19 cellular contexts compared by ENCODE assay signal in the genomic region with DNA sequence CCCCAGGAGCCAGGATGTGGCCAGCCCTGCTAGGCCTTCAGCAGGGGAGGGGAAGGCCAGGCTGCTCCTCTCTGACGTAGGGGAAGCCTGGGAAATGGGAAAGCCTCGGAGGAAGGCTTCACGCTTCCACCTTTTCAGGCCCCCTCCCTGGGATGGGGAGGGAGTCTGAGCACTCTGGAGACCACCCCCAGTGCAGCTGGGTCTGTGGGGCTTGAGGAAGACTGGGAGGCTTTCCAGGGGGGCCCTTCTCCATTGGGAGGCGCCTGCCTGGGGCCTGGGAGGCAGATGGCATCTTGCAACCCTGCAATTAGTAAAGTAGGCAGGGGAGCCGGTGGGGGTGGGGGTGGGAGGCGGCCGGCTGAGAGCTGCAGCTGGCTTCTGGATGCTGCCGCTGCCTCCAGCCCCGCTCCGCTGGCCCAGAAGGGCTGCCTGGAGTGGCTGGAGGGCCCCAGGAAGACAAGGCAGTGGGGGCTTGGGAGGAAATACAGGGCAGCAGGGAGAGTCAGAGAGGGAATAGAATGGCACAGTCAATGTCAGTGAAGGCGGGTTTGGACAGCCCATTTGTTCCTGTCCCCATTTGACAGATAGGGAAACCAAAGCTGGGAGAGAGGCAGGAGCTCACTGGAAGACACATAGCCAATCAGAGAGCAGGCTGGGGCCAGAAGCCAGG. TPM values are rescaled to one million over a fixed set of nuclear protein-coding genes. Genes with fewer than 3 reads are reported as not detected.
DNase-seq lines count a peak whose midpoint lies in the region; FAIRE-seq and TF ChIP-seq lines count a peak whose summit lies in the region.
"Had no signal": no experiment of that assay in that cellular context is flagged by ENCODE, and none has a peak within 500 bp of the region (broad histone marks: within the 10 kb centered on the region; RNA-seq: fewer than 3 reads in every experiment).

No MANE protein-coding gene starts in this region.

- H3K27ac ChIP-seq in caudate nucleus (ENCODE audit: low read depth, low read length) = no peak overlapping the region

- FAIRE-seq in H54 (lab: Jason Lieb, UNC) = no peak
- FAIRE-seq: D721Med, urothelium cell line had no signal

- peaks cover 74% of the 10 kb centered on the region for H3K4me1 ChIP-seq in BE2C

- H3K9me3 ChIP-seq in BE2C = no peaks in the 10 kb centered on the region

- H3K27me3 ChIP-seq in BE2C (no peaks in the 10 kb centered on the region), H7 (ENCODE audit: control insufficient read depth, insufficient read depth, low read length) (no peaks in the 10 kb centered on the region; the same call in 1 of the 2 replicates)

- TF ChIP-seq CTCF in BE2C (IDR thresholded peaks at IDR 0.05; ENCODE audit: low read depth, low read length) (no peak), GM10266 (IDR thresholded peaks at IDR 0.05; ENCODE audit: control insufficient read depth, insufficient read depth, low read depth, missing control alignments) (no peak)

- H3K36me3 ChIP-seq in BE2C (no peaks in the 10 kb centered on the region), H7 (replicated peaks; ENCODE audit: control insufficient read depth, insufficient read depth, low read length) (no peaks in the 10 kb centered on the region)

- no peak for TF ChIP-seq POLR2A in H54 (IDR thresholded peaks at IDR 0.05; ENCODE audit: low read depth, low read length)

- DNase-seq in BE2C (peak; percentile 92), H7 (peak; percentile 85), NCI-H345 treated with DMSO at 0.1 percent for 48 hours (lab: John Stamatoyannopoulos, UW; ENCODE audit: unreplicated experiment) (peak; percentile 29), left kidney (ENCODE audit: low read depth, low spot score) (peak; percentile 68), H54 (ENCODE audit: insufficient read length, low spot score) (no peak), GM10266 (ENCODE audit: extremely low spot score) (no peak), caudate nucleus (lab: John Stamatoyannopoulos, UW) (no peak), UCSD-AML1 (lab: John Stamatoyannopoulos, UW; ENCODE audit: unreplicated experiment) (no peak)
- DNase-seq: activated CD4-positive, alpha-beta T cell treated with anti-CD3 and anti-CD28 coated beads, Interleukin-2, amount 10 ng/mL, durations not matched to agents 7 days and 5 days; activated naive CD4-positive, alpha-beta T cell treated with anti-CD3 and anti-CD28 coated beads, Interleukin-2, amount 10 ng/mL, durations not matched to agents 7 days and 5 days; activated T-cell treated with anti-CD3 and anti-CD28 coated beads for 4 hours; hippocampal formation; NCI-H2029; OCI-M1; stimulated activated CD4-positive, alpha-beta T cell treated with anti-CD3 and anti-CD28 coated beads, Interleukin-12 subunit alpha, Interleukin-12 subunit beta, amount 100 ng/mL, for 4 hours; stimulated activated naive CD4-positive, alpha-beta T cell treated with Interleukin-2 at 50 U/mL for 16 hours had no signal

- H3K4me3 ChIP-seq in BE2C (ENCODE audit: low read depth, low read length) (no peak overlapping the region), H7 (ENCODE audit: insufficient read depth, low read depth, low read length) (no peak overlapping the region)

RNA-seq across cellular contexts. Expression of a gene that starts 21.3 kb away (rescaled TPM):
- polyA plus RNA-seq in BE2C (2012; ENCODE audit: insufficient read depth, insufficient read length, low read depth) = 342 TPM
- 15.3 and 15.7 TPM in 2 replicates for total RNA-seq in H7 (2014; rRNA removed; shearing (Covaris generic))

RNA-seq across cellular contexts. Expression of a gene that starts 28.8 kb away (rescaled TPM):
- 12.8 TPM for polyA plus RNA-seq in BE2C (2012; ENCODE audit: insufficient read depth, insufficient read length, low read depth)
- total RNA-seq in H7 (2014; rRNA removed; shearing (Covaris generic)) = 9.3 and 10.4 TPM in 2 replicates

RNA-seq across cellular contexts. Expression of a gene that starts 34.9 kb away (rescaled TPM):
- polyA plus RNA-seq in BE2C (2012; ENCODE audit: insufficient read depth, insufficient read length, low read depth) = 0.09 TPM
- 6.2 and 6.4 TPM in 2 replicates for total RNA-seq in H7 (2014; rRNA removed; shearing (Covaris generic))
- total RNA-seq: LHCN-M2 had no signal

RNA-seq across cellular contexts. Expression of a gene that starts 45.1 kb away (rescaled TPM):
- polyA plus RNA-seq in BE2C (2012; ENCODE audit: insufficient read depth, insufficient read length, low read depth) = 481 TPM
- total RNA-seq in H7 (2014; rRNA removed; shearing (Covaris generic)) = 178 and 189 TPM in 2 replicates

Comparison
In these comparisons a context has a peak if more than half of its experiments do, and no peak if none do; other contexts are left out.
1. DNase-seq: peak in BE2C (single experiment), H7 (single experiment), NCI-H345 treated with DMSO at 0.1 percent for 48 hours (single experiment) and left kidney (single experiment); none in H54 (single experiment), GM10266 (single experiment), caudate nucleus (0 of 61) and UCSD-AML1 (single experiment).